ENCODE assay signal across 16 cellular contexts in the genomic region with DNA sequence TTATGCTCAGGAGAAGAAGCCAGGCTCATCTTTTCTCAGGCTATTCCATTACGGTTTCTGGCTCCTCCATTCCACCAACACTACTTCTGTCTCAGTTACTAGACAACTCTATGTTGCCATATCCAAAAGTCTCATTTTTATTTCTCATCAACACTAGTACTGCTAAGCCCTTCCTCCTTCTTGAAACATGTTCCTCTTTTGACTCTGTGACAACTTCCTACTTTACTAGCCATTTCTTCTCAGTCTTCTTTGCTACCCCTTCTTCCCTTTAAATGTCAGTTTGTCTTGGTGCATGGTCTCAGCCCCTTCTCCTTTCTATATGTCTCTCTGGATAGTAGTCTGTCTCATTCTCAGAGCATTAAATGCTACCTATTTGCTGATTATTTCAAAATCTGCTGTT. TPM values are rescaled to one million over a fixed set of nuclear protein-coding genes. Genes with fewer than 3 reads are reported as not detected.
DNase-seq lines count a peak whose midpoint lies in the region; ATAC-seq and TF ChIP-seq lines count a peak whose summit lies in the region.
"Had no signal": no experiment of that assay in that cellular context is flagged by ENCODE, and none has a peak within 500 bp of the region (broad histone marks: within the 10 kb centered on the region; RNA-seq: fewer than 3 reads in every experiment).

No MANE protein-coding gene starts in this region.

- H3K4me1 ChIP-seq in heart left ventricle (peaks cover 0 to 7% (median 0%) of the 10 kb centered on the region in 12 donors), right atrium auricular region (no peaks in the 10 kb centered on the region), right cardiac atrium (ENCODE audit: control insufficient read depth, insufficient read depth, low read length) (no peaks in the 10 kb centered on the region)
- H3K4me1 ChIP-seq: BE2C, esophagus muscularis mucosa had no signal

- H3K27ac ChIP-seq in heart left ventricle (peak overlapping the region in 1 of 12 donors; percentile 27), right atrium auricular region (no peak overlapping the region), right cardiac atrium (ENCODE audit: low read length) (no peak overlapping the region), WERI-Rb-1 (no peak overlapping the region)
- H3K27ac ChIP-seq: esophagus muscularis mucosa had no signal

- no peak for DNase-seq in heart left ventricle
- DNase-seq in right atrium auricular region (ENCODE audit: low spot score) = no peak
- peak; percentile 45 for DNase-seq in SIG-M5 (lab: John Stamatoyannopoulos, UW)
- no peak for DNase-seq in right cardiac atrium
- DNase-seq in LoVo (ENCODE audit: low spot score) = no peak
- DNase-seq in activated CD8-positive, alpha-beta T cell treated with anti-CD3 and anti-CD28 coated beads, Interleukin-2, amount 10 ng/mL, durations not matched to agents 7 days and 5 days = no peak
- no peak for DNase-seq in NCI-H524 treated with DMSO at 0.1 percent for 48 hours (lab: John Stamatoyannopoulos, UW)
- no peak for DNase-seq in WERI-Rb-1
- DNase-seq: activated CD4-positive, alpha-beta T cell treated with anti-CD3 and anti-CD28 coated beads, Interleukin-2, amount 10 ng/mL, durations not matched to agents 7 days and 5 days; activated naive CD8-positive, alpha-beta T cell treated with anti-CD3 and anti-CD28 coated beads, Interleukin-2, amount 10 ng/mL, durations not matched to agents 7 days and 5 days; BE2C; effector memory CD4-positive, alpha-beta T cell; NCI-H187; NCI-H774; RPMI8226 had no signal

- H3K9me3 ChIP-seq in heart left ventricle = no peaks in the 10 kb centered on the region
- H3K9me3 ChIP-seq in right atrium auricular region = no peaks in the 10 kb centered on the region
- no peaks in the 10 kb centered on the region for H3K9me3 ChIP-seq in right cardiac atrium (ENCODE audit: control insufficient read depth, low read length)
- no peaks in the 10 kb centered on the region for H3K9me3 ChIP-seq in WERI-Rb-1 (ENCODE audit: severe bottlenecking)
- H3K9me3 ChIP-seq: BE2C, esophagus muscularis mucosa had no signal

- WGBS in heart left ventricle, 4 donors = 78 to 91% (median 88%) methylated on average over 1 of the region's 1 CpG
- WGBS in right cardiac atrium = 94% methylated on average over 1 of the region's 1 CpG

- TF ChIP-seq CTCF in heart left ventricle (IDR thresholded peaks at IDR 0.05) = no peak
- no peak for TF ChIP-seq CTCF in right atrium auricular region (IDR thresholded peaks at IDR 0.05)
- TF ChIP-seq CTCF in WERI-Rb-1 (IDR thresholded peaks at IDR 0.05; ENCODE audit: low read depth, low read length) = no peak

- intact Hi-C loops in heart left ventricle (cut with DNase I) (no loop called here), right cardiac atrium (cut with DNase I) (no loop called here)

- H3K4me3 ChIP-seq in heart left ventricle (no peak overlapping the region), right atrium auricular region (no peak overlapping the region), right cardiac atrium (ENCODE audit: low read length) (no peak overlapping the region), WERI-Rb-1 (ENCODE audit: low read depth, low read length) (no peak overlapping the region)
- H3K4me3 ChIP-seq: esophagus muscularis mucosa had no signal

- no peak for TF ChIP-seq POLR2A in heart left ventricle (IDR thresholded peaks at IDR 0.05)

- H3K27ac Mint-ChIP-seq in activated CD8-positive, alpha-beta T cell treated with anti-CD3 and anti-CD28 coated beads, Interleukin-2, amount 10 ng/mL, durations not matched to agents 7 days and 5 days = no peak overlapping the region
- H3K27ac Mint-ChIP-seq: activated CD4-positive, alpha-beta T cell treated with anti-CD3 and anti-CD28 coated beads, Interleukin-2, amount 10 ng/mL, durations not matched to agents 7 days and 5 days; activated naive CD8-positive, alpha-beta T cell treated with anti-CD3 and anti-CD28 coated beads, Interleukin-2, amount 10 ng/mL, durations not matched to agents 7 days and 5 days had no signal

- H3K4me3 Mint-ChIP-seq in activated CD8-positive, alpha-beta T cell treated with anti-CD3 and anti-CD28 coated beads, Interleukin-2, amount 10 ng/mL, durations not matched to agents 7 days and 5 days = no peak overlapping the region
- H3K4me3 Mint-ChIP-seq: activated CD4-positive, alpha-beta T cell treated with anti-CD3 and anti-CD28 coated beads, Interleukin-2, amount 10 ng/mL, durations not matched to agents 7 days and 5 days; activated naive CD8-positive, alpha-beta T cell treated with anti-CD3 and anti-CD28 coated beads, Interleukin-2, amount 10 ng/mL, durations not matched to agents 7 days and 5 days had no signal

- no peaks in the 10 kb centered on the region for H3K36me3 Mint-ChIP-seq in activated CD8-positive, alpha-beta T cell treated with anti-CD3 and anti-CD28 coated beads, Interleukin-2, amount 10 ng/mL, durations not matched to agents 7 days and 5 days (ENCODE audit: low read depth)
- H3K36me3 Mint-ChIP-seq: activated naive CD8-positive, alpha-beta T cell treated with anti-CD3 and anti-CD28 coated beads, Interleukin-2, amount 10 ng/mL, durations not matched to agents 7 days and 5 days had no signal

- H3K27me3 ChIP-seq in heart left ventricle (no peaks in the 10 kb centered on the region), right atrium auricular region (no peaks in the 10 kb centered on the region), right cardiac atrium (ENCODE audit: control insufficient read depth, insufficient read depth) (no peaks in the 10 kb centered on the region), WERI-Rb-1 (ENCODE audit: insufficient read depth, low read depth, severe bottlenecking) (no peaks in the 10 kb centered on the region)
- H3K27me3 ChIP-seq: BE2C, esophagus muscularis mucosa had no signal

- no peaks in the 10 kb centered on the region for H3K4me1 Mint-ChIP-seq in activated CD8-positive, alpha-beta T cell treated with anti-CD3 and anti-CD28 coated beads, Interleukin-2, amount 10 ng/mL, durations not matched to agents 7 days and 5 days (ENCODE audit: low read depth)
- H3K4me1 Mint-ChIP-seq: activated CD4-positive, alpha-beta T cell treated with anti-CD3 and anti-CD28 coated beads, Interleukin-2, amount 10 ng/mL, durations not matched to agents 7 days and 5 days; activated naive CD8-positive, alpha-beta T cell treated with anti-CD3 and anti-CD28 coated beads, Interleukin-2, amount 10 ng/mL, durations not matched to agents 7 days and 5 days had no signal

- CTCF ChIA-PET in activated CD8-positive, alpha-beta T cell treated with anti-CD3 and anti-CD28 coated beads, Interleukin-2, amount 10 ng/mL, durations not matched to agents 7 days and 5 days (lab: Charles Lee) = no interaction called here

- ATAC-seq in heart left ventricle = peak; percentile 36 to 58 (median 48)
- ATAC-seq in right cardiac atrium = peak; percentile 31 to 34
- no peak for ATAC-seq in activated CD8-positive, alpha-beta T cell treated with anti-CD3 and anti-CD28 coated beads, Interleukin-2, amount 10 ng/mL, durations not matched to agents 7 days and 5 days

- H3K36me3 ChIP-seq in heart left ventricle = no peaks in the 10 kb centered on the region
- no peaks in the 10 kb centered on the region for H3K36me3 ChIP-seq in right atrium auricular region
- no peaks in the 10 kb centered on the region for H3K36me3 ChIP-seq in WERI-Rb-1
- H3K36me3 ChIP-seq: BE2C, esophagus muscularis mucosa had no signal

- POLR2A ChIA-PET in activated CD8-positive, alpha-beta T cell treated with anti-CD3 and anti-CD28 coated beads, Interleukin-2, amount 10 ng/mL, durations not matched to agents 7 days and 5 days (lab: Charles Lee) = no interaction called here

- H3K27me3 Mint-ChIP-seq in activated CD8-positive, alpha-beta T cell treated with anti-CD3 and anti-CD28 coated beads, Interleukin-2, amount 10 ng/mL, durations not matched to agents 7 days and 5 days (ENCODE audit: low read depth) = peaks cover 14% of the 10 kb centered on the region
- H3K27me3 Mint-ChIP-seq: activated CD4-positive, alpha-beta T cell treated with anti-CD3 and anti-CD28 coated beads, Interleukin-2, amount 10 ng/mL, durations not matched to agents 7 days and 5 days; activated naive CD8-positive, alpha-beta T cell treated with anti-CD3 and anti-CD28 coated beads, Interleukin-2, amount 10 ng/mL, durations not matched to agents 7 days and 5 days had no signal

- no peaks in the 10 kb centered on the region for H3K9me3 Mint-ChIP-seq in activated CD8-positive, alpha-beta T cell treated with anti-CD3 and anti-CD28 coated beads, Interleukin-2, amount 10 ng/mL, durations not matched to agents 7 days and 5 days (ENCODE audit: insufficient read depth)
- H3K9me3 Mint-ChIP-seq: activated CD4-positive, alpha-beta T cell treated with anti-CD3 and anti-CD28 coated beads, Interleukin-2, amount 10 ng/mL, durations not matched to agents 7 days and 5 days; activated naive CD8-positive, alpha-beta T cell treated with anti-CD3 and anti-CD28 coated beads, Interleukin-2, amount 10 ng/mL, durations not matched to agents 7 days and 5 days had no signal

RNA-seq across cellular contexts. Expression of gene ADGRG6, which starts 7.1 kb away (rescaled TPM):
- total RNA-seq in heart left ventricle (10 to 100 TPM in 1 of 9 donors, 1 to 10 TPM in 8; 1.5 to 10.5 (median 2.1) TPM), right atrium auricular region (10 to 100 TPM in 1 of 2 donors, 1 to 10 TPM in 1; 9.2 to 20.6 TPM), right cardiac atrium (10 to 100 TPM; 12.6 to 23.9 (median 16.3) TPM)
- polyA plus RNA-seq in heart left ventricle (1 to 10 TPM in 1 of 2 donors, under 1 TPM in 1; 0.61 to 1.6 TPM), right cardiac atrium (4.1 TPM)
- 1 to 10 TPM; 1.6 TPM for total RNA-seq in activated CD8-positive, alpha-beta T cell treated with anti-CD3 and anti-CD28 coated beads, Interleukin-2, amount 10 ng/mL, durations not matched to agents 7 days and 5 days
